ENCODE assay signal across 1 cellular context in genomic region chr5:42745426-42745825, GRCh38.
A peak's percentile ranks its signal among the peaks of the same experiment; 100 is the strongest.
TF ChIP-seq lines count a peak whose summit lies in the region.

No MANE protein-coding gene starts in this region.

TF ChIP-seq in H1, 55 proteins besides CTCF, POLR2A, EP300 and RAD21:
- TF ChIP-seq SP4 (IDR thresholded peaks at IDR 0.05; ENCODE audit: low read length) (no peak), EZH2 (IDR thresholded peaks at IDR 0.05; ENCODE audit: low read depth, low read length, severe bottlenecking) (no peak), CHD7 (IDR thresholded peaks at IDR 0.05; ENCODE audit: insufficient replicate concordance, low read length) (peak; percentile 54), TEAD4 (IDR thresholded peaks at IDR 0.05; ENCODE audit: low read depth, low read length) (peak; percentile 56; the same call in 1 of the 2 replicates)
TF ChIP-seq in H1: peak in this region for 2.
